Comparison of ENCODE assay signal across 8 cellular contexts in the genomic region with DNA sequence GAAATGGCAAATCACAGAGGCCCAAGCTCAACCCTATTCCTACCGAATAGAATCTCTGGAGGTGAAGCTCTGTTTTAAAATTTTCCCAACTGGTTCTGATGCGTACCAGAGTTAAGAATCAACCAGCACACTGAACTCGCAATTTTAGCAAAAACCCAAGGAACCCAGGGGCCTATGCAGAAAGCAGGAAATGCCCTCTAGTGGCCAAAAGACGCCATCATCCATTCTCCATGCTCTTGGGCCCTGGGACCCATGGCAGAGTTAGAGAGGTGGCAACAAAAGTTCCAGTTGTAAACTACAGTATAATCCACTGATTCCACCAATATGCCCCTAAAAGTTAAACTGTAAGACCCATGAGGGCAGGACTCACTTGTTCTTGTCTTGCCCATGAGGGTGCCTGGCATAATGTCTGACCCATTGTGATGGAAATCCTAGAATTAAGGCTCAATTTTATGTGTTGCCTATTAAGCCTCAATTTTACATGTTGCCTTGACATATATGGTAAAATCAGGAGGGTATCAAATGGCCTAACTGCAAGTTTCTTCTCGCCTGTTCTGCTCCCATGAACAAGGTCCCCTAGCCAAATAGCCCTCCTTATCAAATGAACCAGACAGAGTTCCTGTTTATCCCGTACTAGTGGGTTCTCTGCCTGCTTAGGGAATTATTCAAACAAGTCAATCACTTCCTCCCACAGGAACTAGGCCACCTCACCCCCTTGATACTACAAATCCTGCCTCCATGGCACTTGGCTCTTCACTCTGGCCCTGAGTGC.
DNase-seq lines count a peak whose midpoint lies in the region; ATAC-seq and TF ChIP-seq lines count a peak whose summit lies in the region.

No MANE protein-coding gene starts in this region.

- H3K4me2 ChIP-seq in GM23248 (ENCODE audit: unreplicated experiment) (no peak overlapping the region), Loucy (ENCODE audit: low read depth, low read length, poor library complexity, severe bottlenecking) (no peak overlapping the region)

- no peaks in the 10 kb centered on the region for H3K79me2 ChIP-seq in GM23248 (ENCODE audit: insufficient read depth)
- no peaks in the 10 kb centered on the region for H3K79me2 ChIP-seq in Loucy (ENCODE audit: insufficient read depth, low read length)

- H3K27ac Mint-ChIP-seq in activated naive CD4-positive, alpha-beta T cell treated with anti-CD3 and anti-CD28 coated beads, Interleukin-2, amount 50 U/mL, for 72 hours, result no peak overlapping the region

- DNase-seq in EL (peak; percentile 69), GM23248 (peak; percentile 82), SK-N-MC (ENCODE audit: low read depth, low spot score) (peak; percentile 39), heart left ventricle (peak in 4 of 5 donors; percentile 43 to 59 (median 48)), pulmonary artery endothelial cell (ENCODE audit: low read depth, low spot score) (peak; percentile 24)
- peak in 1 of 2 donors; percentile 67 for DNase-seq in activated naive CD4-positive, alpha-beta T cell treated with anti-CD3 and anti-CD28 coated beads, Interleukin-2, amount 50 U/mL, for 72 hours (ENCODE audit: low spot score in 2 of 2)

- TF ChIP-seq CTCF in Loucy (conservative IDR thresholded peaks at IDR 0.05; ENCODE audit: low read length) (peak; percentile 98), heart left ventricle (IDR thresholded peaks at IDR 0.05) (peak; percentile 73 to 91 (median 86))

- H2AFZ ChIP-seq in GM23248 (no peak overlapping the region), Loucy (ENCODE audit: low read length) (peak overlapping the region; percentile 32; the same call in 1 of the 2 replicates)

- H3K9ac ChIP-seq in GM23248 (no peak overlapping the region), Loucy (ENCODE audit: low read depth, low read length, poor library complexity, severe bottlenecking) (no peak overlapping the region), SK-N-MC (ENCODE audit: insufficient read length) (no peak overlapping the region)

- WGBS in GM23248 (ENCODE audit: low coverage in 1 of 2, low lambda C conversion rate in 2 of 2, missing lambda C conversion rate in 2 of 2), 2 experiments, result 29% methylated on average over 6 of the region's 6 CpGs
- WGBS in heart left ventricle, 4 donors, result 31 to 40% (median 37%) methylated on average over 6 of the region's 6 CpGs

- H3K9me2 ChIP-seq in GM23248 (ENCODE audit: insufficient read depth) (no peaks in the 10 kb centered on the region), Loucy (replicated peaks; ENCODE audit: low read depth, low read length) (no peaks in the 10 kb centered on the region)

- H3K4me1 ChIP-seq in GM23248 (ENCODE audit: insufficient read depth) (peaks cover 11% of the 10 kb centered on the region), Loucy (ENCODE audit: insufficient read depth, low read length, poor library complexity, severe bottlenecking) (no peaks in the 10 kb centered on the region), heart left ventricle (peaks cover 0 to 8% (median 0%) of the 10 kb centered on the region in 12 donors)

- ATAC-seq in activated naive CD4-positive, alpha-beta T cell treated with anti-CD3 and anti-CD28 coated beads, Interleukin-2, amount 50 U/mL, for 72 hours, result peak; percentile 57 to 79
- peak in 3 of 4 donors; percentile 68 to 83 (median 80) for ATAC-seq in heart left ventricle
- no peak for ATAC-seq in HG03469 (IDR thresholded peaks at IDR 0.05; ENCODE audit: unreplicated experiment)

- no peak for TF ChIP-seq POLR2A in heart left ventricle (IDR thresholded peaks at IDR 0.05)

- H3K9me3 ChIP-seq in GM23248 (ENCODE audit: low read depth), result no peaks in the 10 kb centered on the region
- H3K9me3 ChIP-seq in Loucy (ENCODE audit: insufficient read depth, low read depth, low read length), result no peaks in the 10 kb centered on the region
- H3K9me3 ChIP-seq in SK-N-MC (ENCODE audit: low read depth, low read length), result no peaks in the 10 kb centered on the region
- H3K9me3 ChIP-seq in heart left ventricle, result no peaks in the 10 kb centered on the region

- no peaks in the 10 kb centered on the region for H3K9me3 Mint-ChIP-seq in activated naive CD4-positive, alpha-beta T cell treated with anti-CD3 and anti-CD28 coated beads, Interleukin-2, amount 50 U/mL, for 72 hours

- H3K27ac ChIP-seq in GM23248 (no peak overlapping the region), SK-N-MC (no peak overlapping the region), heart left ventricle (no peak overlapping the region)

- intact Hi-C loops in heart left ventricle (cut with DNase I), result loop anchor here in 9 of 10 donors (1.0 to 2.0 kb wide), 4 partner anchors 205 to 208 kb away; no protein-coding TSS in a partner anchor

- no peaks in the 10 kb centered on the region for H4K20me1 ChIP-seq in GM23248 (ENCODE audit: insufficient read depth)
- no peaks in the 10 kb centered on the region for H4K20me1 ChIP-seq in Loucy (ENCODE audit: insufficient read depth, low read length, poor library complexity, severe bottlenecking)

- H3F3A ChIP-seq in GM23248 (ENCODE audit: insufficient read depth) (0 out of 2 replicates have a peak, but pooled peaks cover 9% of the 10 kb centered on the region), Loucy (ENCODE audit: low read depth) (no peaks in the 10 kb centered on the region)

- H3K36me3 ChIP-seq in GM23248 (ENCODE audit: low read depth) (no peaks in the 10 kb centered on the region), Loucy (ENCODE audit: insufficient read depth, low read length) (no peaks in the 10 kb centered on the region), SK-N-MC (ENCODE audit: insufficient read depth, low read length) (no peaks in the 10 kb centered on the region), heart left ventricle (no peaks in the 10 kb centered on the region)

- H3K36me3 Mint-ChIP-seq in activated naive CD4-positive, alpha-beta T cell treated with anti-CD3 and anti-CD28 coated beads, Interleukin-2, amount 50 U/mL, for 72 hours, result no peaks in the 10 kb centered on the region

- no peaks in the 10 kb centered on the region for H3K27me3 ChIP-seq in GM23248 (replicated peaks; ENCODE audit: insufficient read depth)
- H3K27me3 ChIP-seq in Loucy (ENCODE audit: insufficient read depth, low read length, poor library complexity, severe bottlenecking), result no peaks in the 10 kb centered on the region
- no peaks in the 10 kb centered on the region for H3K27me3 ChIP-seq in heart left ventricle

- in situ Hi-C loops in GM23248 (cut with MboI), result loop anchor here (10.0 kb wide), 1 partner anchor 176 kb away; no protein-coding TSS in a partner anchor

- H3K4me3 ChIP-seq in GM23248 (no peak overlapping the region), Loucy (ENCODE audit: low read length, poor library complexity, severe bottlenecking) (no peak overlapping the region), SK-N-MC (no peak overlapping the region), heart left ventricle (no peak overlapping the region)
